ENCODE assay signal across 19 cellular contexts in the genomic region with DNA sequence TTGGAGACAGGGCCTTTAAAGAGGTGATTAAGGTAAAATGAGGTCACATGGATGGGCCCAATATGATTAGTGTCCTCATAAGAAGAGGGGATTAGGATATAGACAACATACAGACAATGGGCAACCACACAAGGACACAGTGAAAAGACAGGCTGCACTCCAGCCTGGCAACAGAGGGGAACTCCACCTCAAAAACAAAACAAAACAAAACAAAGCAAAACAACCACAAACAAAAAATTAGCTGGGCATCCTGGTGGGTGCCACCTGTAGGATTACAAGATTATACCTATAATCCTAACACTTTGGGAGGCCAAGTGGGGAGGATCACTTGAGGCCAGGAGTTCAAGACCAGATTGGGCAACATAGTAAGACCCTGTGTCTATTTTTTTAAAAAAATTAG. TPM values are rescaled to one million over a fixed set of nuclear protein-coding genes. Genes with fewer than 3 reads are reported as not detected.
DNase-seq lines count a peak whose midpoint lies in the region; ATAC-seq and TF ChIP-seq lines count a peak whose summit lies in the region.
"Had no signal": no experiment of that assay in that cellular context is flagged by ENCODE, and none has a peak within 500 bp of the region (broad histone marks: within the 10 kb centered on the region; RNA-seq: fewer than 3 reads in every experiment).

No MANE protein-coding gene starts in this region.

- H3K9me3 Mint-ChIP-seq in activated CD4-positive, alpha-beta T cell treated with anti-CD3 and anti-CD28 coated beads, Interleukin-2, amount 10 ng/mL, durations not matched to agents 7 days and 5 days = peaks cover 5% of the 10 kb centered on the region
- peaks cover 0 to 6% (median under 1%) of the 10 kb centered on the region in 5 donors for H3K9me3 Mint-ChIP-seq in CD8-positive, alpha-beta memory T cell
- H3K9me3 Mint-ChIP-seq in activated T-helper 17 cell treated with anti-CD3 and anti-CD28 coated beads, Interleukin-2, amount 50 U/mL, for 72 hours = no peaks in the 10 kb centered on the region

- H3K27me3 Mint-ChIP-seq in activated CD4-positive, alpha-beta T cell treated with anti-CD3 and anti-CD28 coated beads, Interleukin-2, amount 10 ng/mL, durations not matched to agents 7 days and 5 days = peaks cover under 1% of the 10 kb centered on the region
- peaks cover 0 to 9% of the 10 kb centered on the region in 2 donors for H3K27me3 Mint-ChIP-seq in CD8-positive, alpha-beta memory T cell
- no peaks in the 10 kb centered on the region for H3K27me3 Mint-ChIP-seq in activated T-helper 17 cell treated with anti-CD3 and anti-CD28 coated beads, Interleukin-2, amount 50 U/mL, for 72 hours

- TF ChIP-seq CTCF in neutrophil (IDR thresholded peaks at IDR 0.05) (no peak), adrenal gland (IDR thresholded peaks at IDR 0.05) (no peak)

- no peak for TF ChIP-seq POLR2A in adrenal gland (IDR thresholded peaks at IDR 0.05)

- H3K4me1 Mint-ChIP-seq in activated CD4-positive, alpha-beta T cell treated with anti-CD3 and anti-CD28 coated beads, Interleukin-2, amount 10 ng/mL, durations not matched to agents 7 days and 5 days = peaks cover 59% of the 10 kb centered on the region
- H3K4me1 Mint-ChIP-seq in CD8-positive, alpha-beta memory T cell = peaks cover 40 to 53% (median 52%) of the 10 kb centered on the region in 3 donors
- peaks cover 19% of the 10 kb centered on the region for H3K4me1 Mint-ChIP-seq in activated T-helper 17 cell treated with anti-CD3 and anti-CD28 coated beads, Interleukin-2, amount 50 U/mL, for 72 hours

- no peaks in the 10 kb centered on the region for H3K9me3 ChIP-seq in CD8-positive, alpha-beta memory T cell (ENCODE audit: low read length)
- H3K9me3 ChIP-seq in neutrophil = no peaks in the 10 kb centered on the region
- H3K9me3 ChIP-seq in adrenal gland (replicated peaks in 1 of 3) = no peaks in the 10 kb centered on the region
- H3K9me3 ChIP-seq: gastrocnemius medialis, uterus had no signal

- POLR2A ChIA-PET in activated CD4-positive, alpha-beta T cell treated with anti-CD3 and anti-CD28 coated beads, Interleukin-2, amount 10 ng/mL, durations not matched to agents 7 days and 5 days (lab: Charles Lee) = no interaction called here
- POLR2A ChIA-PET in CD8-positive, alpha-beta memory T cell (lab: Charles Lee) = no interaction called here

- H3K4me1 ChIP-seq in CD8-positive, alpha-beta memory T cell (ENCODE audit: insufficient read depth, low read length) = peaks cover 52% of the 10 kb centered on the region
- H3K4me1 ChIP-seq in neutrophil (ENCODE audit: control insufficient read depth in 1 of 2, insufficient read depth in 1 of 2, low read depth in 1 of 2, low read length in 1 of 2) (peaks cover 61 to 67% of the 10 kb centered on the region in 2 experiments), adrenal gland (replicated peaks in 1 of 2) (peaks cover 0 to 5% of the 10 kb centered on the region in 2 donors)
- H3K4me1 ChIP-seq: uterus had no signal

- peak overlapping the region; percentile 68 for H3K27ac Mint-ChIP-seq in activated CD4-positive, alpha-beta T cell treated with anti-CD3 and anti-CD28 coated beads, Interleukin-2, amount 10 ng/mL, durations not matched to agents 7 days and 5 days
- H3K27ac Mint-ChIP-seq in CD8-positive, alpha-beta memory T cell = peak overlapping the region in 6 of 8 donors; percentile 35 to 99 (median 73)
- H3K27ac Mint-ChIP-seq in activated T-helper 17 cell treated with anti-CD3 and anti-CD28 coated beads, Interleukin-2, amount 50 U/mL, for 72 hours = peak overlapping the region; percentile 50

- no peaks in the 10 kb centered on the region for H3K27me3 ChIP-seq in CD8-positive, alpha-beta memory T cell (ENCODE audit: insufficient read depth, low read length, poor library complexity, severe bottlenecking)
- H3K27me3 ChIP-seq in neutrophil = no peaks in the 10 kb centered on the region
- H3K27me3 ChIP-seq in adrenal gland = no peaks in the 10 kb centered on the region
- H3K27me3 ChIP-seq: gastrocnemius medialis, uterus had no signal

- no peak overlapping the region for H3K4me3 Mint-ChIP-seq in activated CD4-positive, alpha-beta T cell treated with anti-CD3 and anti-CD28 coated beads, Interleukin-2, amount 10 ng/mL, durations not matched to agents 7 days and 5 days
- peak overlapping the region in 2 of 7 donors; percentile 27 to 55 for H3K4me3 Mint-ChIP-seq in CD8-positive, alpha-beta memory T cell
- H3K4me3 Mint-ChIP-seq in activated T-helper 17 cell treated with anti-CD3 and anti-CD28 coated beads, Interleukin-2, amount 50 U/mL, for 72 hours = no peak overlapping the region

- CTCF ChIA-PET in activated CD4-positive, alpha-beta T cell treated with anti-CD3 and anti-CD28 coated beads, Interleukin-2, amount 10 ng/mL, durations not matched to agents 7 days and 5 days (lab: Charles Lee) = interaction anchor here (0.7 kb wide), 1 partner anchor 8 kb away, joined by 3 read pairs; no protein-coding TSS in a partner anchor
- CTCF ChIA-PET in CD8-positive, alpha-beta memory T cell (lab: Charles Lee) = no interaction called here

- no peak for DNase-seq in activated CD4-positive, alpha-beta T cell treated with anti-CD3 and anti-CD28 coated beads, Interleukin-2, amount 10 ng/mL, durations not matched to agents 7 days and 5 days
- no peak for DNase-seq in activated CD4-positive, alpha-beta T cell treated with anti-CD3 and anti-CD28 coated beads for 4 hours
- DNase-seq in CD8-positive, alpha-beta memory T cell = no peak
- DNase-seq in adrenal gland (no peak), T-helper 9 cell (no peak)
- DNase-seq: aorta; central memory CD4-positive, alpha-beta T cell; gastrocnemius medialis; mammary epithelial cell; NCI-H1092; NCI-H2081; stimulated activated CD4-positive, alpha-beta T cell treated with anti-CD3 and anti-CD28 coated beads, Interleukin-2, amount 100 ng/mL, for 48 hours; uterus had no signal

- no peak for ATAC-seq in activated T-helper 17 cell treated with anti-CD3 and anti-CD28 coated beads, Interleukin-2, amount 50 U/mL, for 72 hours (replicated peaks)
- ATAC-seq in HG02970 (IDR thresholded peaks at IDR 0.05; ENCODE audit: low FRiP score, unreplicated experiment) = no peak
- ATAC-seq: esophagus mucosa, gastrocnemius medialis, SK-N-SH treated with all-trans-retinoic acid at 6 μM for 48 hours had no signal

- H3K36me3 ChIP-seq in CD8-positive, alpha-beta memory T cell (ENCODE audit: insufficient read depth, low read length) = no peaks in the 10 kb centered on the region
- no peaks in the 10 kb centered on the region for H3K36me3 ChIP-seq in neutrophil
- no peaks in the 10 kb centered on the region for H3K36me3 ChIP-seq in adrenal gland (replicated peaks in 1 of 2)
- H3K36me3 ChIP-seq: gastrocnemius medialis, uterus had no signal

- H3K36me3 Mint-ChIP-seq in activated CD4-positive, alpha-beta T cell treated with anti-CD3 and anti-CD28 coated beads, Interleukin-2, amount 10 ng/mL, durations not matched to agents 7 days and 5 days (ENCODE audit: low read depth) = peaks cover 6% of the 10 kb centered on the region
- peaks cover 0 to 13% (median 0%) of the 10 kb centered on the region in 3 donors for H3K36me3 Mint-ChIP-seq in CD8-positive, alpha-beta memory T cell
- peaks cover 13% of the 10 kb centered on the region for H3K36me3 Mint-ChIP-seq in activated T-helper 17 cell treated with anti-CD3 and anti-CD28 coated beads, Interleukin-2, amount 50 U/mL, for 72 hours (ENCODE audit: low read depth)

- intact Hi-C loops in adrenal gland (cut with DNase I) = no loop called here

- no peak overlapping the region for H3K27ac ChIP-seq in CD8-positive, alpha-beta memory T cell (ENCODE audit: low read depth, low read length)
- peak overlapping the region; percentile 99 for H3K27ac ChIP-seq in neutrophil
- no peak overlapping the region for H3K27ac ChIP-seq in adrenal gland
- H3K27ac ChIP-seq: gastrocnemius medialis, RWPE1, uterus had no signal

- H3K4me3 ChIP-seq in CD8-positive, alpha-beta memory T cell (ENCODE audit: low read length) = no peak overlapping the region
- H3K4me3 ChIP-seq in neutrophil (ENCODE audit: low read depth in 1 of 2, low read length in 1 of 2) = no peak overlapping the region
- no peak overlapping the region for H3K4me3 ChIP-seq in adrenal gland
- H3K4me3 ChIP-seq: gastrocnemius medialis, uterus had no signal

RNA-seq across cellular contexts. Expression of gene MDM4, which starts 4.8 kb away (rescaled TPM):
- total RNA-seq in activated CD4-positive, alpha-beta T cell treated with anti-CD3 and anti-CD28 coated beads, Interleukin-2, amount 10 ng/mL, durations not matched to agents 7 days and 5 days = 10 to 100 TPM; 95.0 to 98.1 TPM
- 10 to 100 TPM; 80.7 TPM for total RNA-seq in CD8-positive, alpha-beta memory T cell
- 13.6 TPM for polyA plus RNA-seq in CD8-positive, alpha-beta memory T cell
- 100 to 1,000 TPM in 1 of 2 donors, 10 to 100 TPM in 1; 71.3 to 130 TPM for total RNA-seq in activated T-helper 17 cell treated with anti-CD3 and anti-CD28 coated beads, Interleukin-2, amount 50 U/mL, for 72 hours
- 10 to 100 TPM; 11.3 to 77.4 (median 46.6) TPM for total RNA-seq in adrenal gland
- polyA plus RNA-seq in adrenal gland = 10 to 100 TPM; 13.0 to 24.3 (median 15.9) TPM

RNA-seq across cellular contexts. Expression of gene PIK3C2B, which starts 16.8 kb away (rescaled TPM):
- total RNA-seq in activated CD4-positive, alpha-beta T cell treated with anti-CD3 and anti-CD28 coated beads, Interleukin-2, amount 10 ng/mL, durations not matched to agents 7 days and 5 days = 10 to 100 TPM; 27.4 to 28.9 TPM
- total RNA-seq in CD8-positive, alpha-beta memory T cell = 10 to 100 TPM; 19.4 to 19.6 TPM
- polyA plus RNA-seq in CD8-positive, alpha-beta memory T cell = 2.9 TPM
- 10 to 100 TPM; 31.0 to 67.6 TPM for total RNA-seq in activated T-helper 17 cell treated with anti-CD3 and anti-CD28 coated beads, Interleukin-2, amount 50 U/mL, for 72 hours
- total RNA-seq in adrenal gland = 10 to 100 TPM in 7 of 8 donors, 1 to 10 TPM in 1; 9.8 to 22.9 (median 16.5) TPM
- polyA plus RNA-seq in adrenal gland = 10 to 100 TPM in 1 of 3 donors, 1 to 10 TPM in 2; 2.3 to 16.5 (median 2.8) TPM
